1 cellular context compared by ENCODE assay signal in the genomic region with DNA sequence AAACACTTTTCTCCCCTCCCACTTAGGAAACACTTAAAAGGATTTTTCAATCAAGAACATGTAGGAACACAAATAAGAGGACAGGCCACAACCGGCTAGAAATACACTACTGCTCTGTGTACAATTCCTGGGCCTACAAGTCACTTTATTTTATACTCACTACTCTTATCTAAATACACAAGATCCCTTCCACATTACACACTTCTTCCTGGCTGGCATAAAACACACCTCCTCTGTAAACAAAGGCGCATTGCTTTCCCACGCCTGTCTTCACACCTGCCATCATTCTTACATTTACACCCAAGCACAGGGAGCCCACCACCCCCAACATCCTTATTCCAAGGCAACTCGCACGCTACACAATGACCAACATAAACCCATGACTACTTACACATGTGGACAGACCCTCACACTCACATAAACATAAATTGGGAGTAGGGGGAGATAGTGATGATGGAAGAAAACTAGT.
TF ChIP-seq lines count a peak whose summit lies in the region.

No MANE protein-coding gene starts in this region.

TF ChIP-seq in GM23338, 12 proteins besides CTCF, POLR2A, EP300 and RAD21 (continued from another document):
- no peak for TF ChIP-seq ZNF462 (CRISPR knock-in tag; IDR thresholded peaks at IDR 0.05)
- no peak for TF ChIP-seq POLR2AphosphoS5 (IDR thresholded peaks at IDR 0.05; ENCODE audit: low read depth)
- no peak for TF ChIP-seq CREB1 (CRISPR knock-in tag; IDR thresholded peaks at IDR 0.05; ENCODE audit: low read depth)
- no peak for TF ChIP-seq EZH2 (IDR thresholded peaks at IDR 0.05; ENCODE audit: low read depth, unreplicated experiment)
- no peak for TF ChIP-seq STAT1 (IDR thresholded peaks at IDR 0.05; ENCODE audit: unreplicated experiment)
- no peak for TF ChIP-seq REST (IDR thresholded peaks at IDR 0.05; ENCODE audit: unreplicated experiment)
- TF ChIP-seq ZNF331 (CRISPR knock-in tag; IDR thresholded peaks at IDR 0.05; ENCODE audit: low read depth): no peak
- TF ChIP-seq ZNF114 (CRISPR knock-in tag; IDR thresholded peaks at IDR 0.05): no peak
- no peak for TF ChIP-seq JUNB (IDR thresholded peaks at IDR 0.05; ENCODE audit: unreplicated experiment)
TF ChIP-seq in GM23338: peak in this region for 0.
